In the genomic region with DNA sequence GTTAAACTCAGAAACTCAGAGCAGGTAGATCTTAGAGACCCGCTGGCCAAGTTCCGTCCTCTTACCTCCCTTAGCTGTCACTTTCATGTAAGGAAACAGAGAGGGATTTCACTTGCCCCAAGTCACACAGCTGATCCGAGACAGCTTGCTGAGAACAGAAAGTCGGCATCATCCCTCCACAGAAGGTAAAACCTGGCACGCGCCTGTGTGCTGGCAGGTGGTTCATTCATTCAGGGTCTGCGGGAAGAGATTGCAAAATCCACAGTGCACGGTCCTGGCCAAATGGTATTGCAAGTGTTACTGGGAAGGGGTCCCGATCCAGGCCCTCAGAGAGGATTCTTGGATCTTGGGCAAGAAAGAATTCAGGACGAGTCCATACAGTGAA, we compare ENCODE assay signal across 12 cellular contexts. TPM values are rescaled to one million over a fixed set of nuclear protein-coding genes. Genes with fewer than 3 reads are reported as not detected.
DNase-seq lines count a peak whose midpoint lies in the region; ATAC-seq and TF ChIP-seq lines count a peak whose summit lies in the region.
"Had no signal": no experiment of that assay in that cellular context is flagged by ENCODE, and none has a peak within 500 bp of the region (broad histone marks: within the 10 kb centered on the region; RNA-seq: fewer than 3 reads in every experiment).

No MANE protein-coding gene starts in this region.

- no peak for DNase-seq in CD8-positive, alpha-beta T cell
- DNase-seq in activated CD8-positive, alpha-beta T cell treated with anti-CD3 and anti-CD28 coated beads, Interleukin-2, amount 10 ng/mL, durations not matched to agents 7 days and 5 days: no peak
- DNase-seq in naive thymus-derived CD4-positive, alpha-beta T cell: no peak
- DNase-seq in Karpas-422 (no peak), NCI-H345 (lab: John Stamatoyannopoulos, UW) (no peak)
- DNase-seq: activated effector memory CD4-positive, alpha-beta T cell treated with Interleukin-2 at 50 U/mL for 16 hours; NCI-H524; PC-3; stimulated activated CD4-positive, alpha-beta T cell treated with anti-CD3 and anti-CD28 coated beads, Interleukin-4, amount 100 ng/mL, for 24 hours had no signal

- intact Hi-C loops in CD8-positive, alpha-beta T cell (cut with DNase I, micrococcal nuclease): no loop called here
- intact Hi-C loops in naive thymus-derived CD4-positive, alpha-beta T cell (cut with micrococcal nuclease): no loop called here

- TF ChIP-seq CTCF in CD8-positive, alpha-beta T cell (IDR thresholded peaks at IDR 0.05): no peak

- H2AFZ ChIP-seq in Karpas-422 (ENCODE audit: low read length): no peak overlapping the region

- peak overlapping the region; percentile 86 to 100 (median 97) for H3K4me2 ChIP-seq in BLaER1 treated with 17β-estradiol and CSF1 and Interleukin-3, amounts not matched to agents 10 nM and 100 nM
- H3K4me2 ChIP-seq in Karpas-422 (ENCODE audit: low read depth, low read length, poor library complexity, severe bottlenecking): no peak overlapping the region

- H3K27ac ChIP-seq in BLaER1 treated with 17β-estradiol and CSF1 and Interleukin-3, amounts not matched to agents 10 nM and 100 nM: peak overlapping the region; percentile 70 to 96 (median 93); a peak in 20 of 22 replicates
- H3K27ac ChIP-seq in CD8-positive, alpha-beta T cell (ENCODE audit: low read depth, low read length): no peak overlapping the region
- H3K27ac ChIP-seq in naive thymus-derived CD4-positive, alpha-beta T cell (ENCODE audit: low read depth, low read length): no peak overlapping the region
- no peak overlapping the region for H3K27ac ChIP-seq in Karpas-422 (ENCODE audit: low read length)
- H3K27ac ChIP-seq: cardiac muscle cell had no signal

- peak overlapping the region; percentile 72 for H3K27ac Mint-ChIP-seq in CD8-positive, alpha-beta T cell
- H3K27ac Mint-ChIP-seq in activated CD8-positive, alpha-beta T cell treated with anti-CD3 and anti-CD28 coated beads, Interleukin-2, amount 10 ng/mL, durations not matched to agents 7 days and 5 days: no peak overlapping the region
- H3K27ac Mint-ChIP-seq in naive thymus-derived CD4-positive, alpha-beta T cell: peak overlapping the region in 8 of 9 donors; percentile 45 to 91 (median 71)

- peaks cover 6% of the 10 kb centered on the region for H3K36me3 Mint-ChIP-seq in CD8-positive, alpha-beta T cell
- peaks cover 8% of the 10 kb centered on the region for H3K36me3 Mint-ChIP-seq in activated CD8-positive, alpha-beta T cell treated with anti-CD3 and anti-CD28 coated beads, Interleukin-2, amount 10 ng/mL, durations not matched to agents 7 days and 5 days (ENCODE audit: low read depth)
- peaks cover 0 to 7% (median 0%) of the 10 kb centered on the region in 5 donors for H3K36me3 Mint-ChIP-seq in naive thymus-derived CD4-positive, alpha-beta T cell

- peaks cover 0 to 12% (median 0%) of the 10 kb centered on the region in 11 experiments; a peak in 4 of 22 replicates for H3K27me3 ChIP-seq in BLaER1 treated with 17β-estradiol and CSF1 and Interleukin-3, amounts not matched to agents 10 nM and 100 nM
- H3K27me3 ChIP-seq in CD8-positive, alpha-beta T cell (ENCODE audit: insufficient read depth, low read length): no peaks in the 10 kb centered on the region
- H3K27me3 ChIP-seq in naive thymus-derived CD4-positive, alpha-beta T cell (ENCODE audit: control insufficient read depth in 2 of 2, insufficient read depth in 2 of 2, low read length in 2 of 2): no peaks in the 10 kb centered on the region
- no peaks in the 10 kb centered on the region for H3K27me3 ChIP-seq in Karpas-422 (ENCODE audit: low read length)

- no peaks in the 10 kb centered on the region for H3K27me3 Mint-ChIP-seq in CD8-positive, alpha-beta T cell (ENCODE audit: low read depth)
- peaks cover 5% of the 10 kb centered on the region for H3K27me3 Mint-ChIP-seq in activated CD8-positive, alpha-beta T cell treated with anti-CD3 and anti-CD28 coated beads, Interleukin-2, amount 10 ng/mL, durations not matched to agents 7 days and 5 days (ENCODE audit: low read depth)
- H3K27me3 Mint-ChIP-seq in naive thymus-derived CD4-positive, alpha-beta T cell: peaks cover 0 to 13% (median 0%) of the 10 kb centered on the region in 5 donors

- H4K20me1 ChIP-seq in BLaER1 treated with 17β-estradiol and CSF1 and Interleukin-3, amounts not matched to agents 10 nM and 100 nM: peaks cover 0 to 12% (median 9%) of the 10 kb centered on the region in 11 experiments; a peak in 14 of 22 replicates
- H4K20me1 ChIP-seq in Karpas-422 (ENCODE audit: insufficient read depth, low read depth, low read length): no peaks in the 10 kb centered on the region

- CTCF ChIA-PET in CD8-positive, alpha-beta T cell (lab: Charles Lee): interaction anchor here (1.5 kb wide), 1 partner anchor 80 kb away, joined by 7 read pairs; no protein-coding TSS in a partner anchor
- CTCF ChIA-PET in activated CD8-positive, alpha-beta T cell treated with anti-CD3 and anti-CD28 coated beads, Interleukin-2, amount 10 ng/mL, durations not matched to agents 7 days and 5 days (lab: Charles Lee): interaction anchor here (1.2 kb wide), 1 partner anchor 80 kb away, joined by 4 read pairs; no protein-coding TSS in a partner anchor
- CTCF ChIA-PET in naive thymus-derived CD4-positive, alpha-beta T cell (lab: Charles Lee): interaction anchor here (1.1 kb wide), 1 partner anchor 47 kb away, joined by 3 read pairs; no protein-coding TSS in a partner anchor

- peak overlapping the region in 8 of 10 experiments; percentile 60 to 79 (median 69); a peak in 15 of 20 replicates for H3K4me3 ChIP-seq in BLaER1 treated with 17β-estradiol and CSF1 and Interleukin-3, amounts not matched to agents 10 nM and 100 nM
- H3K4me3 ChIP-seq in CD8-positive, alpha-beta T cell (ENCODE audit: low read depth, low read length): no peak overlapping the region
- no peak overlapping the region for H3K4me3 ChIP-seq in naive thymus-derived CD4-positive, alpha-beta T cell (ENCODE audit: low read length)
- H3K4me3 ChIP-seq in Karpas-422 (ENCODE audit: low read length): no peak overlapping the region

- no peaks in the 10 kb centered on the region for H3K9me3 Mint-ChIP-seq in CD8-positive, alpha-beta T cell
- no peaks in the 10 kb centered on the region for H3K9me3 Mint-ChIP-seq in activated CD8-positive, alpha-beta T cell treated with anti-CD3 and anti-CD28 coated beads, Interleukin-2, amount 10 ng/mL, durations not matched to agents 7 days and 5 days (ENCODE audit: insufficient read depth)
- peaks cover 0 to 7% (median 0%) of the 10 kb centered on the region in 11 donors for H3K9me3 Mint-ChIP-seq in naive thymus-derived CD4-positive, alpha-beta T cell

- peaks cover 0 to 10% (median 0%) of the 10 kb centered on the region in 11 experiments; a peak in 6 of 22 replicates for H3K36me3 ChIP-seq in BLaER1 treated with 17β-estradiol and CSF1 and Interleukin-3, amounts not matched to agents 10 nM and 100 nM
- no peaks in the 10 kb centered on the region for H3K36me3 ChIP-seq in CD8-positive, alpha-beta T cell (ENCODE audit: insufficient read depth, low read length)
- no peaks in the 10 kb centered on the region for H3K36me3 ChIP-seq in naive thymus-derived CD4-positive, alpha-beta T cell (ENCODE audit: control insufficient read depth in 2 of 3, insufficient read depth in 3 of 3, low read length in 3 of 3)
- no peaks in the 10 kb centered on the region for H3K36me3 ChIP-seq in Karpas-422 (ENCODE audit: insufficient read depth, low read length)
- H3K36me3 ChIP-seq: cardiac muscle cell had no signal

- H3K9me2 ChIP-seq in Karpas-422 (replicated peaks; ENCODE audit: insufficient read depth, low read length): no peaks in the 10 kb centered on the region

- H3K4me3 Mint-ChIP-seq in CD8-positive, alpha-beta T cell: peak overlapping the region; percentile 75
- H3K4me3 Mint-ChIP-seq in activated CD8-positive, alpha-beta T cell treated with anti-CD3 and anti-CD28 coated beads, Interleukin-2, amount 10 ng/mL, durations not matched to agents 7 days and 5 days: peak overlapping the region; percentile 62
- H3K4me3 Mint-ChIP-seq in naive thymus-derived CD4-positive, alpha-beta T cell: peak overlapping the region; percentile 33 to 88 (median 71)

- H3K4me1 ChIP-seq in BLaER1 treated with 17β-estradiol and CSF1 and Interleukin-3, amounts not matched to agents 10 nM and 100 nM: peaks cover 58 to 73% (median 63%) of the 10 kb centered on the region in 10 experiments
- H3K4me1 ChIP-seq in CD8-positive, alpha-beta T cell (ENCODE audit: insufficient read depth, low read length): peaks cover 44% of the 10 kb centered on the region
- H3K4me1 ChIP-seq in naive thymus-derived CD4-positive, alpha-beta T cell (ENCODE audit: control insufficient read depth in 2 of 2, insufficient read depth in 2 of 2, low read length in 2 of 2): peaks cover 0 to 19% of the 10 kb centered on the region in 2 donors
- H3K4me1 ChIP-seq in Karpas-422 (ENCODE audit: low read length): no peaks in the 10 kb centered on the region

- H3K79me2 ChIP-seq in Karpas-422 (ENCODE audit: low read length): no peaks in the 10 kb centered on the region

- ATAC-seq in CD8-positive, alpha-beta T cell: no peak
- ATAC-seq in activated CD8-positive, alpha-beta T cell treated with anti-CD3 and anti-CD28 coated beads, Interleukin-2, amount 10 ng/mL, durations not matched to agents 7 days and 5 days: no peak
- no peak for ATAC-seq in naive thymus-derived CD4-positive, alpha-beta T cell
- ATAC-seq in GM18909 (IDR thresholded peaks at IDR 0.05; ENCODE audit: poor library complexity, unreplicated experiment): no peak

- H3K9ac ChIP-seq in BLaER1 treated with 17β-estradiol and CSF1 and Interleukin-3, amounts not matched to agents 10 nM and 100 nM: peak overlapping the region in 10 of 11 experiments; percentile 74 to 97 (median 86); a peak in 20 of 22 replicates
- no peak overlapping the region for H3K9ac ChIP-seq in Karpas-422 (ENCODE audit: low read length)

- H3K9me3 ChIP-seq in BLaER1 treated with 17β-estradiol and CSF1 and Interleukin-3, amounts not matched to agents 10 nM and 100 nM (replicated peaks in 1 of 11): peaks cover 0 to 4% (median 0%) of the 10 kb centered on the region in 11 experiments; a peak in 4 of 22 replicates
- H3K9me3 ChIP-seq in CD8-positive, alpha-beta T cell (ENCODE audit: low read length): no peaks in the 10 kb centered on the region
- H3K9me3 ChIP-seq in naive thymus-derived CD4-positive, alpha-beta T cell (ENCODE audit: control insufficient read depth in 2 of 3, low read length in 3 of 3): no peaks in the 10 kb centered on the region
- no peaks in the 10 kb centered on the region; the same call in 1 of the 2 replicates for H3K9me3 ChIP-seq in Karpas-422 (ENCODE audit: low read length)

- POLR2A ChIA-PET in CD8-positive, alpha-beta T cell (lab: Charles Lee): no interaction called here
- POLR2A ChIA-PET in activated CD8-positive, alpha-beta T cell treated with anti-CD3 and anti-CD28 coated beads, Interleukin-2, amount 10 ng/mL, durations not matched to agents 7 days and 5 days (lab: Charles Lee): no interaction called here
- POLR2A ChIA-PET in naive thymus-derived CD4-positive, alpha-beta T cell (lab: Charles Lee): interaction anchor here (1.0 to 3.4 kb wide), 4 partner anchors 45 to 80 kb away, joined by 3 to 16 read pairs (median 8); no protein-coding TSS in a partner anchor

- H3K4me1 Mint-ChIP-seq in CD8-positive, alpha-beta T cell (ENCODE audit: low read depth): peaks cover 30% of the 10 kb centered on the region
- H3K4me1 Mint-ChIP-seq in activated CD8-positive, alpha-beta T cell treated with anti-CD3 and anti-CD28 coated beads, Interleukin-2, amount 10 ng/mL, durations not matched to agents 7 days and 5 days (ENCODE audit: low read depth): peaks cover 20% of the 10 kb centered on the region
- peaks cover 8 to 27% (median 19%) of the 10 kb centered on the region in 7 donors for H3K4me1 Mint-ChIP-seq in naive thymus-derived CD4-positive, alpha-beta T cell

RNA-seq across cellular contexts. Expression of a gene that starts 46.3 kb away (rescaled TPM):
- total RNA-seq in CD8-positive, alpha-beta T cell: 10 to 100 TPM; 25.4 to 25.9 TPM
- total RNA-seq in activated CD8-positive, alpha-beta T cell treated with anti-CD3 and anti-CD28 coated beads, Interleukin-2, amount 10 ng/mL, durations not matched to agents 7 days and 5 days: 100 to 1,000 TPM; 165 to 166 TPM
- 100 to 1,000 TPM in 1 of 5 experiments, 10 to 100 TPM in 4; 53.9 to 180 (median 59.2) TPM for total RNA-seq in naive thymus-derived CD4-positive, alpha-beta T cell
- polyA plus RNA-seq in naive thymus-derived CD4-positive, alpha-beta T cell: 10 to 100 TPM; 38.8 to 43.9 TPM
- not detected in 2 replicates for total RNA-seq in Karpas-422 (2014; rRNA removed; shearing (Covaris generic); ENCODE audit: low replicate concordance)

Comparison
In these comparisons a context has a peak if more than half of its experiments do, and no peak if none do; other contexts are left out.
1. H3K27ac ChIP-seq: peak in BLaER1 treated with 17β-estradiol and CSF1 and Interleukin-3, amounts not matched to agents 10 nM and 100 nM (11 of 11); none in CD8-positive, alpha-beta T cell (single experiment), naive thymus-derived CD4-positive, alpha-beta T cell (single experiment) and Karpas-422 (single experiment).
2. H3K4me3 ChIP-seq: peak in BLaER1 treated with 17β-estradiol and CSF1 and Interleukin-3, amounts not matched to agents 10 nM and 100 nM (8 of 10); none in CD8-positive, alpha-beta T cell (single experiment), naive thymus-derived CD4-positive, alpha-beta T cell (single experiment) and Karpas-422 (single experiment).
3. RNA of a gene that starts 46.3 kb away (total RNA-seq): 165 to 166 TPM in activated CD8-positive, alpha-beta T cell treated with anti-CD3 and anti-CD28 coated beads, Interleukin-2, amount 10 ng/mL, durations not matched to agents 7 days and 5 days, 53.9 to 180 TPM in naive thymus-derived CD4-positive, alpha-beta T cell and 25.4 to 25.9 TPM in CD8-positive, alpha-beta T cell; not detected in Karpas-422; every median in the first group is over 10 times any median in the second.
4. Peak in every context shown above with its lines, with median percentiles within 50 percentile points of each other: H3K4me3 Mint-ChIP-seq.